2 cellular contexts compared by ENCODE assay signal in the genomic region with DNA sequence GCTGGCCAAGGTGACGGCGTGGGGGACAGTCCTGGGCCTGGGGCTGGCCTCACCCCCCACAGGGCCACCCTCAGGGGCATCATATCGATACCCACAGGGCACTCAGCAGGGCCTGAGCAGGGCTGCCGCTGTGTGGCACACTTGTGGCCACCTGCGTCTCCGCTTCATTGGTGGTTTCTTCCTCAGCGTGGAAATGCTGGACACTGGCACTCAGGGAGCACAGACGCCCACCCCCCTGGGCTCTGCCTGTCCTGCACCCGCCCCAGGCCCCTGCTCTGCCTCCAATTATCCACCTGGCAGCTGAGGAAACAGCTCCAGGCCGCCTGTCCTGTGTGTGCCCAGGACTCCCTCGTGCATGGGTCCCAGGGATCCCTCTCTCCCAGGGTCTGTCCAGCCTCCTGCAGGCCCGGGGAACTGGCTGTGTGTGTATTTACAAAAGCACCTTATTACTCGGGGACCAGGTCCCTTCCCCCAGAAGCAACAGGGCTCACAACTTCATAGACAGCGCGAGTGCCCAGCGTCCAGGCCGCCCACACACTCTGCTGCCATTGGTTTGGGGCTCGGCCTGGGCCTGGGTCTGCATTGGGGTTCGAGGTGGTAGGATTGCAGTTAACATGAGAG.
TF ChIP-seq lines count a peak whose summit lies in the region.

No MANE protein-coding gene starts in this region.

TF ChIP-seq in SK-N-SH, 30 proteins besides CTCF, POLR2A, EP300 and RAD21 (continued from another document):
- TF ChIP-seq, protein P1, sequence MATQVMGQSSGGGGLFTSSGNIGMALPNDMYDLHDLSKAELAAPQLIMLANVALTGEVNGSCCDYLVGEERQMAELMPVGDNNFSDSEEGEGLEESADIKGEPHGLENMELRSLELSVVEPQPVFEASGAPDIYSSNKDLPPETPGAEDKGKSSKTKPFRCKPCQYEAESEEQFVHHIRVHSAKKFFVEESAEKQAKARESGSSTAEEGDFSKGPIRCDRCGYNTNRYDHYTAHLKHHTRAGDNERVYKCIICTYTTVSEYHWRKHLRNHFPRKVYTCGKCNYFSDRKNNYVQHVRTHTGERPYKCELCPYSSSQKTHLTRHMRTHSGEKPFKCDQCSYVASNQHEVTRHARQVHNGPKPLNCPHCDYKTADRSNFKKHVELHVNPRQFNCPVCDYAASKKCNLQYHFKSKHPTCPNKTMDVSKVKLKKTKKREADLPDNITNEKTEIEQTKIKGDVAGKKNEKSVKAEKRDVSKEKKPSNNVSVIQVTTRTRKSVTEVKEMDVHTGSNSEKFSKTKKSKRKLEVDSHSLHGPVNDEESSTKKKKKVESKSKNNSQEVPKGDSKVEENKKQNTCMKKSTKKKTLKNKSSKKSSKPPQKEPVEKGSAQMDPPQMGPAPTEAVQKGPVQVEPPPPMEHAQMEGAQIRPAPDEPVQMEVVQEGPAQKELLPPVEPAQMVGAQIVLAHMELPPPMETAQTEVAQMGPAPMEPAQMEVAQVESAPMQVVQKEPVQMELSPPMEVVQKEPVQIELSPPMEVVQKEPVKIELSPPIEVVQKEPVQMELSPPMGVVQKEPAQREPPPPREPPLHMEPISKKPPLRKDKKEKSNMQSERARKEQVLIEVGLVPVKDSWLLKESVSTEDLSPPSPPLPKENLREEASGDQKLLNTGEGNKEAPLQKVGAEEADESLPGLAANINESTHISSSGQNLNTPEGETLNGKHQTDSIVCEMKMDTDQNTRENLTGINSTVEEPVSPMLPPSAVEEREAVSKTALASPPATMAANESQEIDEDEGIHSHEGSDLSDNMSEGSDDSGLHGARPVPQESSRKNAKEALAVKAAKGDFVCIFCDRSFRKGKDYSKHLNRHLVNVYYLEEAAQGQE (IDR thresholded peaks at IDR 0.05; ENCODE audit: low read depth, low read length) = no peak
- TF ChIP-seq MXI1 (IDR thresholded peaks at IDR 0.05; ENCODE audit: low read depth, low read length) (no peak), NRF1 (IDR thresholded peaks at IDR 0.05; ENCODE audit: low read depth, low read length) (no peak), JUND (IDR thresholded peaks at IDR 0.05) (no peak), GABPA (IDR thresholded peaks at IDR 0.05; ENCODE audit: low read depth) (no peak)
- TF ChIP-seq, protein P2, sequence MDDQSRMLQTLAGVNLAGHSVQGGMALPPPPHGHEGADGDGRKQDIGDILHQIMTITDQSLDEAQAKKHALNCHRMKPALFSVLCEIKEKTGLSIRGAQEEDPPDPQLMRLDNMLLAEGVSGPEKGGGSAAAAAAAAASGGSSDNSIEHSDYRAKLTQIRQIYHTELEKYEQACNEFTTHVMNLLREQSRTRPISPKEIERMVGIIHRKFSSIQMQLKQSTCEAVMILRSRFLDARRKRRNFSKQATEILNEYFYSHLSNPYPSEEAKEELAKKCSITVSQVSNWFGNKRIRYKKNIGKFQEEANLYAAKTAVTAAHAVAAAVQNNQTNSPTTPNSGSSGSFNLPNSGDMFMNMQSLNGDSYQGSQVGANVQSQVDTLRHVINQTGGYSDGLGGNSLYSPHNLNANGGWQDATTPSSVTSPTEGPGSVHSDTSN (IDR thresholded peaks at IDR 0.05) = no peak

TF ChIP-seq in SK-N-SH treated with all-trans-retinoic acid at 6 μM for 48 hours, 23 proteins besides CTCF, POLR2A, EP300 and RAD21 (continued from another document):
- TF ChIP-seq, protein P3, sequence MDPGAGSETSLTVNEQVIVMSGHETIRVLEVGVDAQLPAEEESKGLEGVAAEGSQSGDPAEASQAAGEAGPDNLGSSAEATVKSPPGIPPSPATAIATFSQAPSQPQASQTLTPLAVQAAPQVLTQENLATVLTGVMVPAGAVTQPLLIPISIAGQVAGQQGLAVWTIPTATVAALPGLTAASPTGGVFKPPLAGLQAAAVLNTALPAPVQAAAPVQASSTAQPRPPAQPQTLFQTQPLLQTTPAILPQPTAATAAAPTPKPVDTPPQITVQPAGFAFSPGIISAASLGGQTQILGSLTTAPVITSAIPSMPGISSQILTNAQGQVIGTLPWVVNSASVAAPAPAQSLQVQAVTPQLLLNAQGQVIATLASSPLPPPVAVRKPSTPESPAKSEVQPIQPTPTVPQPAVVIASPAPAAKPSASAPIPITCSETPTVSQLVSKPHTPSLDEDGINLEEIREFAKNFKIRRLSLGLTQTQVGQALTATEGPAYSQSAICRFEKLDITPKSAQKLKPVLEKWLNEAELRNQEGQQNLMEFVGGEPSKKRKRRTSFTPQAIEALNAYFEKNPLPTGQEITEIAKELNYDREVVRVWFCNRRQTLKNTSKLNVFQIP (CRISPR knock-in tag; IDR thresholded peaks at IDR 0.05; ENCODE audit: borderline replicate concordance, low read depth) = no peak
- no peak for TF ChIP-seq TCF4 (CRISPR knock-in tag; IDR thresholded peaks at IDR 0.05; ENCODE audit: borderline replicate concordance)
- TF ChIP-seq CSDC2 (CRISPR knock-in tag; IDR thresholded peaks at IDR 0.05) = no peak
